In genomic region chr1:22129501-22130117, GRCh38 we compare ENCODE assay signal across 25 cellular contexts. TPM values are rescaled to one million over a fixed set of nuclear protein-coding genes. Genes with fewer than 3 reads are reported as not detected.
DNase-seq lines count a peak whose midpoint lies in the region; ATAC-seq and TF ChIP-seq lines count a peak whose summit lies in the region.
"Had no signal": no experiment of that assay in that cellular context is flagged by ENCODE, and none has a peak within 500 bp of the region (broad histone marks: within the 10 kb centered on the region; RNA-seq: fewer than 3 reads in every experiment).

No MANE protein-coding gene starts in this region.

- no peaks in the 10 kb centered on the region for H3K79me2 ChIP-seq in osteoblast (ENCODE audit: insufficient read depth, low read length)

- POLR2A ChIA-PET in HEK293 (lab: Yijun Ruan, JAX): interaction anchor here (0.6 kb wide), 1 partner anchor 187 kb away, joined by 3 read pairs; no protein-coding TSS in a partner anchor

- H3K36me3 ChIP-seq in HEK293 (ENCODE audit: control insufficient read depth in 2 of 2, insufficient read depth in 1 of 2, low read length in 2 of 2): no peaks in the 10 kb centered on the region
- no peaks in the 10 kb centered on the region for H3K36me3 ChIP-seq in osteoblast (ENCODE audit: insufficient read depth, low read length)
- H3K36me3 ChIP-seq: BLaER1 treated with 17β-estradiol and CSF1 and Interleukin-3, amounts not matched to agents 10 nM and 100 nM had no signal

- DNase-seq in T-helper 1 cell (no peak), Calu3 (no peak), osteoblast (ENCODE audit: insufficient read length, low spot score, missing footprints) (peak; percentile 63), NCI-H2107 treated with DMSO at 0.1 percent for 48 hours (lab: John Stamatoyannopoulos, UW; ENCODE audit: unreplicated experiment) (no peak), globus pallidus (ENCODE audit: low spot score) (no peak)
- DNase-seq: AML-193; Caco-2; CD4-positive, alpha-beta T cell; CD8-positive, alpha-beta T cell; DMS 273 treated with DMSO at 0.1 percent for 48 hours; DMS153; DMS53; DMS79; DND-41; EL; GDM1 had no signal

- H3K36me3 Mint-ChIP-seq in T-helper 1 cell treated with Interleukin-12 subunit alpha and Interleukin-12 subunit beta and Interleukin-4 antibody, amounts not matched to agents 30 μg/mL and 1 μg/mL, for 36 hours (ENCODE audit: low read depth): no peaks in the 10 kb centered on the region
- H3K36me3 Mint-ChIP-seq in Calu3 (ENCODE audit: insufficient read depth, unreplicated experiment): peaks cover 4% of the 10 kb centered on the region
- H3K36me3 Mint-ChIP-seq: CD8-positive, alpha-beta T cell had no signal

- no TSS peak for BruUV-seq in Calu3 (replicated peaks; lab: Mats Ljungman, UMichigan)

- no peak overlapping the region for H3K27ac ChIP-seq in HEK293 (ENCODE audit: extremely low read depth, low read depth, low read length)
- H3K27ac ChIP-seq in osteoblast (ENCODE audit: low read depth, low read length): no peak overlapping the region
- H3K27ac ChIP-seq: 22Rv1; A549; BLaER1 treated with 17β-estradiol and CSF1 and Interleukin-3, amounts not matched to agents 10 nM and 100 nM; C4-2B had no signal

- no peak overlapping the region for H3K4me3 Mint-ChIP-seq in T-helper 1 cell treated with Interleukin-12 subunit alpha and Interleukin-12 subunit beta and Interleukin-4 antibody, amounts not matched to agents 30 μg/mL and 1 μg/mL, for 36 hours
- no peak overlapping the region for H3K4me3 Mint-ChIP-seq in Calu3 (ENCODE audit: low read depth, unreplicated experiment)
- H3K4me3 Mint-ChIP-seq: B cell; CD4-positive, alpha-beta T cell; CD8-positive, alpha-beta T cell had no signal

- H3K9me3 ChIP-seq in HEK293 (ENCODE audit: control insufficient read depth, insufficient read depth, low read depth, low read length) (no peaks in the 10 kb centered on the region), osteoblast (ENCODE audit: low read depth, low read length) (no peaks in the 10 kb centered on the region)
- H3K9me3 ChIP-seq: A549; BLaER1 treated with 17β-estradiol and CSF1 and Interleukin-3, amounts not matched to agents 10 nM and 100 nM; Caco-2 had no signal

- H3K27me3 ChIP-seq in osteoblast (ENCODE audit: insufficient read depth, low read length): no peaks in the 10 kb centered on the region
- H3K27me3 ChIP-seq: BLaER1 treated with 17β-estradiol and CSF1 and Interleukin-3, amounts not matched to agents 10 nM and 100 nM had no signal

- no peak overlapping the region for H3K4me2 ChIP-seq in osteoblast (ENCODE audit: insufficient read depth, low read length)
- H3K4me2 ChIP-seq: A549; BLaER1 treated with 17β-estradiol and CSF1 and Interleukin-3, amounts not matched to agents 10 nM and 100 nM had no signal

- CTCF ChIA-PET in Calu3 (lab: Charles Lee): no interaction called here
- CTCF ChIA-PET in HEK293 (lab: Yijun Ruan, JAX): interaction anchor here (0.7 to 6.5 kb wide), 6 partner anchors 11 to 593 kb away, joined by 3 to 61 read pairs (median 4); no protein-coding TSS in a partner anchor

- no peak for TF ChIP-seq CTCF in Calu3 (IDR thresholded peaks at IDR 0.05; ENCODE audit: unreplicated experiment)
- no peak for TF ChIP-seq CTCF in HEK293 (tag by site-specific recombination; IDR thresholded peaks at IDR 0.05)
- no peak for TF ChIP-seq CTCF in osteoblast (IDR thresholded peaks at IDR 0.05; ENCODE audit: extremely low read depth, low read depth, low read length)

- no peak overlapping the region for H3K4me3 ChIP-seq in HEK293 (ENCODE audit: low read depth, low read length)
- no peak overlapping the region for H3K4me3 ChIP-seq in osteoblast (ENCODE audit: insufficient read depth, low read length)
- H3K4me3 ChIP-seq: A549; BLaER1 treated with 17β-estradiol and CSF1 and Interleukin-3, amounts not matched to agents 10 nM and 100 nM; GM12878 had no signal

- no peak for ATAC-seq in HG03135 (IDR thresholded peaks at IDR 0.05; ENCODE audit: unreplicated experiment)
- ATAC-seq: A549; CD8-positive, alpha-beta T cell; GM12878 had no signal

- H3K4me1 ChIP-seq in HEK293 (ENCODE audit: control insufficient read depth, insufficient read depth, low read length) (no peaks in the 10 kb centered on the region), osteoblast (ENCODE audit: insufficient read depth, low read length) (peaks cover 10% of the 10 kb centered on the region)
- H3K4me1 ChIP-seq: Caco-2 had no signal

- no peaks in the 10 kb centered on the region for H3K27me3 Mint-ChIP-seq in T-helper 1 cell treated with Interleukin-12 subunit alpha and Interleukin-12 subunit beta and Interleukin-4 antibody, amounts not matched to agents 30 μg/mL and 1 μg/mL, for 36 hours (ENCODE audit: low read depth)
- H3K27me3 Mint-ChIP-seq in Calu3 (ENCODE audit: unreplicated experiment): no peaks in the 10 kb centered on the region
- H3K27me3 Mint-ChIP-seq: CD4-positive, alpha-beta T cell had no signal

- H3K27ac Mint-ChIP-seq in T-helper 1 cell treated with Interleukin-12 subunit alpha and Interleukin-12 subunit beta and Interleukin-4 antibody, amounts not matched to agents 30 μg/mL and 1 μg/mL, for 36 hours: peak overlapping the region; percentile 41
- H3K27ac Mint-ChIP-seq in Calu3 (ENCODE audit: unreplicated experiment): peak overlapping the region; percentile 10
- H3K27ac Mint-ChIP-seq: B cell; CD4-positive, alpha-beta T cell; CD8-positive, alpha-beta T cell had no signal

- no peaks in the 10 kb centered on the region for H3K9me3 Mint-ChIP-seq in T-helper 1 cell treated with Interleukin-12 subunit alpha and Interleukin-12 subunit beta and Interleukin-4 antibody, amounts not matched to agents 30 μg/mL and 1 μg/mL, for 36 hours
- no peaks in the 10 kb centered on the region for H3K9me3 Mint-ChIP-seq in Calu3 (ENCODE audit: low read depth, unreplicated experiment)
- H3K9me3 Mint-ChIP-seq: CD4-positive, alpha-beta T cell; CD8-positive, alpha-beta T cell had no signal

- H3K4me1 Mint-ChIP-seq in T-helper 1 cell treated with Interleukin-12 subunit alpha and Interleukin-12 subunit beta and Interleukin-4 antibody, amounts not matched to agents 30 μg/mL and 1 μg/mL, for 36 hours (ENCODE audit: low read depth): no peaks in the 10 kb centered on the region
- no peaks in the 10 kb centered on the region for H3K4me1 Mint-ChIP-seq in Calu3 (ENCODE audit: low read depth, unreplicated experiment)
- H3K4me1 Mint-ChIP-seq: B cell had no signal

- intact Hi-C loops in Calu3 (cut with micrococcal nuclease; ENCODE audit: unreplicated experiment): loop anchor here (5.0 kb wide), 1 partner anchor 148 kb away; no protein-coding TSS in a partner anchor

- H2AFZ ChIP-seq in osteoblast (ENCODE audit: low read length): no peak overlapping the region

- H4K20me1 ChIP-seq in osteoblast (ENCODE audit: insufficient read depth, low read length): peaks cover 35% of the 10 kb centered on the region

TF ChIP-seq in HEK293, 187 proteins besides CTCF, POLR2A, EP300 and RAD21:
- TF ChIP-seq ZNF23 (tag by site-specific recombination; IDR thresholded peaks at IDR 0.05; ENCODE audit: borderline replicate concordance) (no peak), ZNF600 (tag by site-specific recombination; IDR thresholded peaks at IDR 0.05) (0 out of 2 replicates have a peak, but pooled peaks have one; percentile 12), ZNF37A (tag by site-specific recombination; IDR thresholded peaks at IDR 0.05) (no peak)

RNA-seq across cellular contexts. Expression of gene WNT4, which starts 13.3 kb away (rescaled TPM):
- total RNA-seq in Calu3 (2022): 1.9 and 2.4 TPM in 2 replicates
- total RNA-seq in osteoblast: under 0.01 TPM in 1 of 2 replicates, not detected in the other
- total RNA-seq: B cell; CD4-positive, alpha-beta T cell; CD8-positive, alpha-beta T cell; GM12878 had no signal
